8 cellular contexts compared by ENCODE assay signal in genomic region chr19:11530432-11530831, GRCh38. TPM values are rescaled to one million over a fixed set of nuclear protein-coding genes. Genes with fewer than 3 reads are reported as not detected.
DNase-seq lines count a peak whose midpoint lies in the region; ATAC-seq and TF ChIP-seq lines count a peak whose summit lies in the region.

No MANE protein-coding gene starts in this region.

- no peak overlapping the region for H3K27ac ChIP-seq in PC-3 (ENCODE audit: low read length)
- H3K27ac ChIP-seq in body of pancreas = no peak overlapping the region

- intact Hi-C loops in PC-3 (cut with micrococcal nuclease) = no loop called here
- intact Hi-C loops in body of pancreas (cut with DNase I) = no loop called here

- no peaks in the 10 kb centered on the region for H4K20me1 ChIP-seq in PC-3 (ENCODE audit: low read length)

- peaks cover 19% of the 10 kb centered on the region for H3K79me2 ChIP-seq in PC-3 (ENCODE audit: low read length)

- H3K9ac ChIP-seq in PC-3 (ENCODE audit: low read length) = no peak overlapping the region

- H3K4me2 ChIP-seq in PC-3 (ENCODE audit: low read length) = no peak overlapping the region

- H2AFZ ChIP-seq in PC-3 (ENCODE audit: low read length) = no peak overlapping the region

- ATAC-seq in PC-3 (peak; percentile 1; the same call in 1 of the 2 replicates), body of pancreas (peak; percentile 36), GM21619 (IDR thresholded peaks at IDR 0.05; ENCODE audit: unreplicated experiment) (no peak), HG03139 (IDR thresholded peaks at IDR 0.05; ENCODE audit: unreplicated experiment) (no peak)

- POLR2A ChIA-PET in PC-3 (lab: Charles Lee; ENCODE audit: unreplicated experiment) = interaction anchor here (0.7 kb wide), 1 partner anchor 94 kb away, joined by 4 read pairs; no protein-coding TSS in a partner anchor

- H3F3A ChIP-seq in PC-3 (ENCODE audit: low read length, unreplicated experiment) = no peaks in the 10 kb centered on the region

- H3K27me3 ChIP-seq in PC-3 (ENCODE audit: low read length) (no peaks in the 10 kb centered on the region), body of pancreas (no peaks in the 10 kb centered on the region)

- H3K9me3 ChIP-seq in PC-3 (ENCODE audit: low read length) = no peaks in the 10 kb centered on the region
- H3K9me3 ChIP-seq in body of pancreas = no peaks in the 10 kb centered on the region

- TF ChIP-seq CTCF in PC-3 (conservative IDR thresholded peaks at IDR 0.05; ENCODE audit: low read depth, low read length) (peak; percentile 51), body of pancreas (IDR thresholded peaks at IDR 0.05) (peak in 4 of 7 experiments; percentile 9 to 30 (median 24))

- H3K36me3 ChIP-seq in PC-3 (ENCODE audit: low read depth, low read length) (peaks cover under 1% of the 10 kb centered on the region; the same call in 1 of the 2 replicates), body of pancreas (replicated peaks in 1 of 2; ENCODE audit: insufficient read depth in 1 of 2, low read depth in 2 of 2) (no peaks in the 10 kb centered on the region)

- H3K9me2 ChIP-seq in PC-3 (replicated peaks; ENCODE audit: low read length) = no peaks in the 10 kb centered on the region

- TF ChIP-seq POLR2A in body of pancreas (IDR thresholded peaks at IDR 0.05) = no peak

- H3K4me1 ChIP-seq in PC-3 (ENCODE audit: insufficient read depth, low read length) (peaks cover 26% of the 10 kb centered on the region), body of pancreas (peaks cover 22% of the 10 kb centered on the region)

- 10 to 20% methylated on average over 9 of the region's 9 CpGs for WGBS in body of pancreas, 2 donors

- CTCF ChIA-PET in PC-3 (lab: Charles Lee) = no interaction called here

- H3K4me3 ChIP-seq in PC-3 (ENCODE audit: low read length) = no peak overlapping the region
- H3K4me3 ChIP-seq in body of pancreas = no peak overlapping the region
- no peak overlapping the region for H3K4me3 ChIP-seq in skeletal muscle cell (ENCODE audit: low read depth, low read length)

- DNase-seq in COLO829 (ENCODE audit: low spot score) = peak; percentile 95
- peak; percentile 48 for DNase-seq in LHCN-M2 (ENCODE audit: low read depth)
- DNase-seq in PC-3 = peak; percentile 84
- DNase-seq in body of pancreas = peak; percentile 78 to 89 (median 83)
- DNase-seq in hypothalamus (lab: John Stamatoyannopoulos, UW) = peak; percentile 24 to 95 (median 82)
- DNase-seq in skeletal muscle cell (ENCODE audit: low read depth) = peak; percentile 45

- BruUV-seq in PC-3 (replicated peaks; lab: Mats Ljungman, UMichigan) = no TSS peak

RNA-seq across cellular contexts. Expression of gene ECSIT, which starts 1.5 kb away (rescaled TPM):
- total RNA-seq in LHCN-M2 (2014; rRNA removed) (24.8 and 32.1 TPM in 2 replicates), PC-3 (2014; rRNA removed) (126 and 156 TPM in 2 replicates), body of pancreas (10 to 100 TPM; 55.8 to 79.1 TPM)
- polyA plus RNA-seq in LHCN-M2 (2012) = 18.9 TPM

RNA-seq across cellular contexts. Expression of gene CNN1, which starts 8.2 kb away (rescaled TPM):
- 0.58 and 1.0 TPM in 2 replicates for total RNA-seq in LHCN-M2 (2014; rRNA removed)
- 0.17 TPM for polyA plus RNA-seq in LHCN-M2 (2012)
- 0.77 TPM in 1 of 2 replicates, not detected in the other for total RNA-seq in PC-3 (2014; rRNA removed)
- 10 to 100 TPM; 10.9 to 15.2 TPM for total RNA-seq in body of pancreas

RNA-seq across cellular contexts. Expression of gene ZNF653, which starts 24.8 kb away (rescaled TPM):
- total RNA-seq in LHCN-M2 (2014; rRNA removed) = 7.3 and 12.0 TPM in 2 replicates
- polyA plus RNA-seq in LHCN-M2 (2012) = 6.4 TPM
- 14.2 and 16.2 TPM in 2 replicates for total RNA-seq in PC-3 (2014; rRNA removed)
- total RNA-seq in body of pancreas = 10 to 100 TPM in 1 of 2 donors, 1 to 10 TPM in 1; 9.6 to 22.1 TPM

RNA-seq across cellular contexts. Expression of gene ELOF1, which starts 28.6 kb away (rescaled TPM):
- total RNA-seq in LHCN-M2 (2014; rRNA removed) (42.1 and 44.7 TPM in 2 replicates), PC-3 (2014; rRNA removed) (91.9 and 105 TPM in 2 replicates), body of pancreas (10 to 100 TPM; 36.6 TPM)
- polyA plus RNA-seq in LHCN-M2 (2012) = 72.4 TPM

RNA-seq across cellular contexts. Expression of gene ACP5, which starts 47.0 kb away (rescaled TPM):
- total RNA-seq in LHCN-M2 (2014; rRNA removed) (0.34 and 0.38 TPM in 2 replicates), PC-3 (2014; rRNA removed) (not detected in 2 replicates), body of pancreas (10 to 100 TPM in 1 of 2 donors, 1 to 10 TPM in 1; 8.0 to 22.4 TPM)
- 0.12 TPM for polyA plus RNA-seq in LHCN-M2 (2012)

Comparison
In these comparisons a context has a peak if more than half of its experiments do, and no peak if none do; other contexts are left out.
1. DNase-seq: peak in every context shown above with its lines; median percentile 95 in COLO829; 84 in PC-3; 83 in body of pancreas; 82 in hypothalamus; 48 in LHCN-M2; 45 in skeletal muscle cell.
2. ATAC-seq: peak in PC-3 (single experiment) and body of pancreas (single experiment); none in GM21619 (single experiment) and HG03139 (single experiment).